8 cellular contexts compared by ENCODE assay signal in genomic region chr11:126419801-126420729, GRCh38.
A peak's percentile ranks its signal among the peaks of the same experiment; 100 is the strongest.
DNase-seq lines count a peak whose midpoint lies in the region; ATAC-seq and TF ChIP-seq lines count a peak whose summit lies in the region.

No MANE protein-coding gene starts in this region.

- peaks cover 5% of the 10 kb centered on the region for H3K27me3 Mint-ChIP-seq in T-helper 2 cell treated with Interferon-gamma antibody and Interleukin-4, amounts not matched to agents 5 μg/mL and 100 μg/mL, for 36 hours (ENCODE audit: low read depth)
- H3K27me3 Mint-ChIP-seq in neural crest cell (ENCODE audit: low read depth) (no peaks in the 10 kb centered on the region), MCF 10A (ENCODE audit: insufficient read depth, unreplicated experiment) (no peaks in the 10 kb centered on the region)

- CTCF ChIA-PET in MCF 10A (lab: Yijun Ruan, JAX) = interaction anchor here (0.6 to 1.7 kb wide), 6 partner anchors 9 to 1430 kb away, joined by 3 to 5 read pairs (median 4); no protein-coding TSS in a partner anchor

- POLR2A ChIA-PET in MCF 10A (lab: Yijun Ruan, JAX) = no interaction called here

- no TSS peak for BruUV-seq in MCF 10A (replicated peaks; lab: Mats Ljungman, UMichigan)

- H3K4me3 Mint-ChIP-seq in T-helper 2 cell treated with Interferon-gamma antibody and Interleukin-4, amounts not matched to agents 5 μg/mL and 100 μg/mL, for 36 hours = peak overlapping the region; percentile 39
- H3K4me3 Mint-ChIP-seq in neural crest cell (peak overlapping the region; percentile 17), MCF 10A (ENCODE audit: unreplicated experiment) (no peak overlapping the region)

- peak overlapping the region; percentile 37 for H3K27ac Mint-ChIP-seq in T-helper 2 cell treated with Interferon-gamma antibody and Interleukin-4, amounts not matched to agents 5 μg/mL and 100 μg/mL, for 36 hours
- H3K27ac Mint-ChIP-seq in neural crest cell (ENCODE audit: unreplicated experiment) = peak overlapping the region; percentile 10
- no peak overlapping the region for H3K27ac Mint-ChIP-seq in MCF 10A (ENCODE audit: low read depth, unreplicated experiment)

- TF ChIP-seq CTCF in neural crest cell (conservative IDR thresholded peaks at IDR 0.05) (no peak), MCF 10A (IDR thresholded peaks at IDR 0.05; ENCODE audit: unreplicated experiment) (no peak)

- intact Hi-C loops in MCF 10A (cut with micrococcal nuclease) = no loop called here
- intact Hi-C loops in head of caudate nucleus (cut with DNase I) = loop anchor here (10.0 kb wide), 1 partner anchor 65 kb away; the partner anchor contains the start of gene ST3GAL4

- ATAC-seq in GM19035 (IDR thresholded peaks at IDR 0.05; ENCODE audit: unreplicated experiment) (peak; percentile 53), HG03060 (IDR thresholded peaks at IDR 0.05; ENCODE audit: low read depth, unreplicated experiment) (peak; percentile 89)

- H3K4me1 Mint-ChIP-seq in T-helper 2 cell treated with Interferon-gamma antibody and Interleukin-4, amounts not matched to agents 5 μg/mL and 100 μg/mL, for 36 hours (ENCODE audit: low read depth) = peaks cover 31% of the 10 kb centered on the region
- H3K4me1 Mint-ChIP-seq in neural crest cell (peaks cover 38% of the 10 kb centered on the region), MCF 10A (ENCODE audit: insufficient read depth, unreplicated experiment) (no peaks in the 10 kb centered on the region)

- H3K36me3 Mint-ChIP-seq in T-helper 2 cell treated with Interferon-gamma antibody and Interleukin-4, amounts not matched to agents 5 μg/mL and 100 μg/mL, for 36 hours (ENCODE audit: low read depth) = no peaks in the 10 kb centered on the region
- peaks cover 5% of the 10 kb centered on the region for H3K36me3 Mint-ChIP-seq in neural crest cell (ENCODE audit: low read depth)
- H3K36me3 Mint-ChIP-seq in MCF 10A (ENCODE audit: insufficient read depth, unreplicated experiment) = peaks cover 12% of the 10 kb centered on the region

- DNase-seq in T-helper 2 cell treated with Interferon-gamma antibody and Interleukin-4, amounts not matched to agents 5 μg/mL and 100 μg/mL, for 36 hours (ENCODE audit: low spot score) = no peak
- DNase-seq in neural crest cell (ENCODE audit: low read depth, low spot score) = no peak
- DNase-seq in MCF 10A (ENCODE audit: unreplicated experiment) = no peak
- no peak for DNase-seq in EL
- DNase-seq in glomerular visceral epithelial cell (ENCODE audit: extremely low spot score) = no peak
- DNase-seq in head of caudate nucleus = no peak

- H3K9me3 Mint-ChIP-seq in T-helper 2 cell treated with Interferon-gamma antibody and Interleukin-4, amounts not matched to agents 5 μg/mL and 100 μg/mL, for 36 hours = no peaks in the 10 kb centered on the region
- no peaks in the 10 kb centered on the region for H3K9me3 Mint-ChIP-seq in neural crest cell
- no peaks in the 10 kb centered on the region for H3K9me3 Mint-ChIP-seq in MCF 10A (ENCODE audit: unreplicated experiment)
